Comparison of ENCODE assay signal across 18 cellular contexts in genomic region chr11:2912038-2912410, GRCh38. TPM values are rescaled to one million over a fixed set of nuclear protein-coding genes. Genes with fewer than 3 reads are reported as not detected.
DNase-seq lines count a peak whose midpoint lies in the region; ATAC-seq and TF ChIP-seq lines count a peak whose summit lies in the region.
"Had no signal": no experiment of that assay in that cellular context is flagged by ENCODE, and none has a peak within 500 bp of the region (broad histone marks: within the 10 kb centered on the region; RNA-seq: fewer than 3 reads in every experiment).

No MANE protein-coding gene starts in this region.

- DNase-seq in NCI-H2196 (lab: John Stamatoyannopoulos, UW; ENCODE audit: unreplicated experiment) = peak; percentile 68
- DNase-seq in NCI-H2196 treated with DMSO at 0.1 percent for 48 hours (lab: John Stamatoyannopoulos, UW; ENCODE audit: unreplicated experiment) = no peak
- DNase-seq in endodermal cell = no peak
- DNase-seq in neuronal stem cell (ENCODE audit: low spot score) = no peak
- no peak for DNase-seq in activated T-cell treated with anti-CD3 and anti-CD28 coated beads for 4 hours
- DNase-seq in ascending aorta (ENCODE audit: low spot score in 2 of 2) = no peak
- no peak for DNase-seq in iPS-NIHi7 (ENCODE audit: extremely low spot score)
- DNase-seq in aorta = no peak
- DNase-seq: activated CD4-positive, alpha-beta memory T cell treated with anti-CD3 and anti-CD28 coated beads for 36 hours; activated naive CD8-positive, alpha-beta T cell treated with anti-CD3 and anti-CD28 coated beads for 36 hours; activated T-cell treated with anti-CD3 and anti-CD28 coated beads, Interleukin-2, amount 50 U/mL, for 48 hours; CD4-positive, CD25-positive, alpha-beta regulatory T cell; MM.1S; NCI-H2081; stimulated activated CD4-positive, alpha-beta T cell treated with anti-CD3 and anti-CD28 coated beads, Interleukin-2, amount 100 ng/mL, for 48 hours had no signal

- H4K8ac ChIP-seq in neuronal stem cell (ENCODE audit: low read depth, low read length) = no peak overlapping the region

- peaks cover 5% of the 10 kb centered on the region for H3K4me1 Mint-ChIP-seq in endodermal cell

- H3K79me1 ChIP-seq in neuronal stem cell (ENCODE audit: low read depth, low read length) = no peaks in the 10 kb centered on the region

- intact Hi-C loops in ascending aorta (cut with DNase I) (no loop called here), aorta (cut with DNase I) (no loop called here)

- H2BK15ac ChIP-seq in neuronal stem cell (ENCODE audit: low read length) = peak overlapping the region; percentile 9

- H3K4me3 ChIP-seq in endodermal cell (ENCODE audit: low read length) = no peak overlapping the region
- no peak overlapping the region for H3K4me3 ChIP-seq in neuronal stem cell (ENCODE audit: low read length in 2 of 2)
- no peak overlapping the region for H3K4me3 ChIP-seq in ascending aorta
- H3K4me3 ChIP-seq in aorta (ENCODE audit: low read length in 2 of 2) = no peak overlapping the region

- H3K27me3 ChIP-seq in endodermal cell (ENCODE audit: control insufficient read depth, insufficient read depth, low read length, poor library complexity, severe bottlenecking) (no peaks in the 10 kb centered on the region), neuronal stem cell (ENCODE audit: control insufficient read depth in 3 of 3, insufficient read depth in 3 of 3, low read depth in 1 of 3, low read length in 3 of 3) (no peaks in the 10 kb centered on the region), ascending aorta (no peaks in the 10 kb centered on the region), aorta (ENCODE audit: control insufficient read depth in 1 of 2, insufficient read depth in 2 of 2, low read length in 1 of 2) (no peaks in the 10 kb centered on the region)
- H3K27me3 ChIP-seq: foreskin keratinocyte had no signal

- H3K9me3 Mint-ChIP-seq in endodermal cell = no peaks in the 10 kb centered on the region
- H3K9me3 Mint-ChIP-seq: activated CD4-positive, alpha-beta memory T cell treated with anti-CD3 and anti-CD28 coated beads for 36 hours; activated naive CD8-positive, alpha-beta T cell treated with anti-CD3 and anti-CD28 coated beads for 36 hours; CD4-positive, CD25-positive, alpha-beta regulatory T cell had no signal

- H3K4me3 Mint-ChIP-seq in endodermal cell = no peak overlapping the region
- H3K4me3 Mint-ChIP-seq: activated CD4-positive, alpha-beta memory T cell treated with anti-CD3 and anti-CD28 coated beads for 36 hours; activated naive CD8-positive, alpha-beta T cell treated with anti-CD3 and anti-CD28 coated beads for 36 hours had no signal

- H3K27me3 Mint-ChIP-seq in endodermal cell (ENCODE audit: insufficient read depth) = peaks cover 4% of the 10 kb centered on the region
- H3K27me3 Mint-ChIP-seq: activated CD4-positive, alpha-beta memory T cell treated with anti-CD3 and anti-CD28 coated beads for 36 hours; activated naive CD8-positive, alpha-beta T cell treated with anti-CD3 and anti-CD28 coated beads for 36 hours; CD4-positive, CD25-positive, alpha-beta regulatory T cell had no signal

- H2BK120ac ChIP-seq in neuronal stem cell (ENCODE audit: low read depth, low read length) = peak overlapping the region; percentile 81

- TF ChIP-seq CTCF in endodermal cell (conservative IDR thresholded peaks at IDR 0.05) (no peak), ascending aorta (IDR thresholded peaks at IDR 0.05) (no peak)

- H3K27ac Mint-ChIP-seq in endodermal cell = peak overlapping the region; percentile 61
- H3K27ac Mint-ChIP-seq: activated CD4-positive, alpha-beta memory T cell treated with anti-CD3 and anti-CD28 coated beads for 36 hours; activated naive CD8-positive, alpha-beta T cell treated with anti-CD3 and anti-CD28 coated beads for 36 hours; CD4-positive, CD25-positive, alpha-beta regulatory T cell had no signal

- peak overlapping the region; percentile 94 for H2AK5ac ChIP-seq in neuronal stem cell (ENCODE audit: low read depth, low read length)

- H3K36me3 ChIP-seq in endodermal cell (ENCODE audit: control insufficient read depth, insufficient read depth, low read length) = no peaks in the 10 kb centered on the region
- H3K36me3 ChIP-seq in neuronal stem cell (replicated peaks in 1 of 2; ENCODE audit: control insufficient read depth in 2 of 2, insufficient read depth in 2 of 2, low read length in 2 of 2) = no peaks in the 10 kb centered on the region
- no peaks in the 10 kb centered on the region for H3K36me3 ChIP-seq in ascending aorta
- H3K36me3 ChIP-seq in aorta (ENCODE audit: control insufficient read depth in 1 of 2, insufficient read depth in 2 of 2, low read length in 1 of 2) = no peaks in the 10 kb centered on the region

- peak overlapping the region; percentile 98 for H3K23ac ChIP-seq in neuronal stem cell (ENCODE audit: low read depth, low read length, poor library complexity)

- peak overlapping the region; percentile 6 for H4K91ac ChIP-seq in neuronal stem cell (ENCODE audit: low read depth, low read length, poor library complexity)

- ATAC-seq in aorta (ENCODE audit: low FRiP score) = no peak

- no peaks in the 10 kb centered on the region for H3K9me3 ChIP-seq in endodermal cell (ENCODE audit: control insufficient read depth, low read length)
- no peaks in the 10 kb centered on the region for H3K9me3 ChIP-seq in neuronal stem cell (replicated peaks in 1 of 2; ENCODE audit: control insufficient read depth in 2 of 2, insufficient read depth in 1 of 2, low read depth in 1 of 2, low read length in 2 of 2)
- H3K9me3 ChIP-seq in ascending aorta = no peaks in the 10 kb centered on the region
- no peaks in the 10 kb centered on the region for H3K9me3 ChIP-seq in aorta (ENCODE audit: control insufficient read depth, low read length)
- H3K9me3 ChIP-seq: neutrophil had no signal

- H3K9ac ChIP-seq in endodermal cell (ENCODE audit: extremely low read depth, low read length, poor library complexity, severe bottlenecking) = no peak overlapping the region
- no peak overlapping the region for H3K9ac ChIP-seq in neuronal stem cell (ENCODE audit: low read depth, low read length, poor library complexity)

- peak overlapping the region; percentile 63 for H2BK12ac ChIP-seq in neuronal stem cell (ENCODE audit: low read length)

- H3K18ac ChIP-seq in neuronal stem cell (ENCODE audit: low read length) = peak overlapping the region; percentile 70

- no peak overlapping the region for H3K4me2 ChIP-seq in neuronal stem cell (ENCODE audit: insufficient read depth, low read length, poor library complexity, severe bottlenecking)

- H2BK5ac ChIP-seq in neuronal stem cell (ENCODE audit: low read length) = no peak overlapping the region

- no peak overlapping the region for H2AFZ ChIP-seq in neuronal stem cell (ENCODE audit: low read length)

- H3K27ac ChIP-seq in endodermal cell (ENCODE audit: low read depth, low read length) (no peak overlapping the region), neuronal stem cell (replicated peaks; ENCODE audit: low read length) (no peak overlapping the region), ascending aorta (no peak overlapping the region), aorta (ENCODE audit: low read depth in 1 of 2, low read length in 2 of 2) (no peak overlapping the region)
- H3K27ac ChIP-seq: foreskin keratinocyte, neutrophil had no signal

- H3K4me1 ChIP-seq in endodermal cell (ENCODE audit: control insufficient read depth, insufficient read depth, low read length) (no peaks in the 10 kb centered on the region), neuronal stem cell (ENCODE audit: control insufficient read depth in 2 of 2, insufficient read depth in 1 of 2, low read depth in 1 of 2, low read length in 2 of 2) (peaks cover 5 to 18% of the 10 kb centered on the region in 2 donors), ascending aorta (peaks cover 0 to 7% of the 10 kb centered on the region in 2 donors), aorta (ENCODE audit: control insufficient read depth in 1 of 2, insufficient read depth in 2 of 2, low read length in 2 of 2) (no peaks in the 10 kb centered on the region)

- WGBS in endodermal cell (ENCODE audit: insufficient coverage in 1 of 2, insufficient read length in 1 of 2), 2 experiments = 80 to 92% methylated on average over 2 to 6 of the region's 6 CpGs
- no CpG with 5 or more reads among the region's 6 CpGs for WGBS in neuronal stem cell (ENCODE audit: extremely low coverage in 2 of 2, insufficient read length in 2 of 2, insufficient replicate concordance in 1 of 2), 2 donors
- 86 to 88% methylated on average over 6 of the region's 6 CpGs for WGBS in aorta, 2 donors

- H3K36me3 Mint-ChIP-seq in endodermal cell (ENCODE audit: low read depth) = no peaks in the 10 kb centered on the region
- H3K36me3 Mint-ChIP-seq: activated CD4-positive, alpha-beta memory T cell treated with anti-CD3 and anti-CD28 coated beads for 36 hours; activated naive CD8-positive, alpha-beta T cell treated with anti-CD3 and anti-CD28 coated beads for 36 hours; CD4-positive, CD25-positive, alpha-beta regulatory T cell had no signal

- H3K4ac ChIP-seq in neuronal stem cell (ENCODE audit: low read length) = no peak overlapping the region

- H3K14ac ChIP-seq in neuronal stem cell (ENCODE audit: low read length) = no peak overlapping the region

RNA-seq across cellular contexts. Expression of gene PHLDA2, which starts 17.2 kb away (rescaled TPM):
- total RNA-seq in endodermal cell (1 to 10 TPM; 3.0 to 5.1 TPM), ascending aorta (not detected), aorta (1 to 10 TPM; 6.4 to 7.1 TPM)
- polyA plus RNA-seq in endodermal cell (2013, experiment 1 of 2) = 4.5 TPM
- polyA plus RNA-seq in endodermal cell (2013, experiment 2 of 2) = 5.4 TPM
- 6.3 TPM for polyA plus RNA-seq in neuronal stem cell (2013, experiment 1 of 2)
- 6.8 TPM for polyA plus RNA-seq in neuronal stem cell (2013, experiment 2 of 2)
- 10 to 100 TPM in 1 of 2 donors, 1 to 10 TPM in 1; 7.4 to 17.2 TPM for polyA plus RNA-seq in aorta
- total RNA-seq: temporal lobe had no signal

RNA-seq across cellular contexts. Expression of gene CDKN1C, which starts 26.4 kb away (rescaled TPM):
- 10 to 100 TPM; 37.6 to 60.9 TPM for total RNA-seq in endodermal cell
- polyA plus RNA-seq in endodermal cell (2013, experiment 1 of 2) = 174 TPM
- polyA plus RNA-seq in endodermal cell (2013, experiment 2 of 2) = 148 TPM
- 45.4 TPM for polyA plus RNA-seq in neuronal stem cell (2013, experiment 1 of 2)
- 48.3 TPM for polyA plus RNA-seq in neuronal stem cell (2013, experiment 2 of 2)
- total RNA-seq in ascending aorta = 18.1 TPM
- total RNA-seq in aorta = 10 to 100 TPM; 13.7 to 37.7 TPM
- 10 to 100 TPM; 11.3 to 21.3 TPM for polyA plus RNA-seq in aorta
